Comparison of ENCODE assay signal across 3 cellular contexts in the genomic region with DNA sequence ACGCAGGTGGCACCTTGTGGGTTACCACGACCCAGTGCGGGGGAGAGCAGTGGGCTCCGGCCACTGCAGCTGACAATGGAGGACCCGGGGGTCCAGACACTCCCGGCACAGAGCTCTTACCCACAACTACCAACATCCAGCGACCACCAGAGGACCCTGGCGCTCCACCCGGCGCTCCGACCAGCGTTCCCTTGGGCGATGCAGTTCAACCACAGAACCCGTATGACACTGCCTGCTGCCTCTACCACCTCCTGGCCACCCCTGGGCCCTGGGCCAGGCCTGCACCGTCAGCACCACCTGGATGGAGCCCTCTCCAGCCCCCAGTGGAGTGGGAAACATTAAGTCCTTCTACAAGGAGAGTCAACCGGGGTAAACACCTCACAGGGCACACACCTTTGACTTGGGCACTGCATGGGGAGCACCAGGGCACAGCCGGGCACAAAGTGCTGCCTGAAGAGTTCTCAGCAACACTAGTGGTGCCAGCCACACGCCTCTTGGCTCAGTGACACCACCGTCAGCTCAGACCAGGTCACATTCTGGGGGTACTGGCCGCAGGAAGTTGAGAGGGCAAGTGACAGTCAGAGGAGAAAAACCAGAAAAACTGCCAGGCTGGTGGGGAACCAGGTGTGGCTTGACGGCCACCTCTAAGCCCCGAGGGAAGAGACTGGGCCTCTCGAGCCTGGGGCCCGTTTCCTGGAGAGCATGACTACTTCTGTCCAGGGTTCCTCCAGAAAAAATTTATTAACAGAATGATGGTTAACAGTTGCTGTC.
TF ChIP-seq lines count a peak whose summit lies in the region.

No MANE protein-coding gene starts in this region.

TF ChIP-seq in GM12878, 131 proteins besides CTCF, POLR2A, EP300 and RAD21:
- no peak for TF ChIP-seq FOXK2 (IDR thresholded peaks at IDR 0.05)

TF ChIP-seq in liver, 16 proteins besides CTCF, POLR2A, EP300 and RAD21:
- TF ChIP-seq, protein P1, sequence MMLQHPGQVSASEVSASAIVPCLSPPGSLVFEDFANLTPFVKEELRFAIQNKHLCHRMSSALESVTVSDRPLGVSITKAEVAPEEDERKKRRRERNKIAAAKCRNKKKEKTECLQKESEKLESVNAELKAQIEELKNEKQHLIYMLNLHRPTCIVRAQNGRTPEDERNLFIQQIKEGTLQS (IDR thresholded peaks at IDR 0.05), result no peak
- TF ChIP-seq RXRA (IDR thresholded peaks at IDR 0.05), result peak; percentile 33

TF ChIP-seq in HEK293T, 16 proteins besides CTCF, POLR2A, EP300 and RAD21:
- TF ChIP-seq SUZ12 (IDR thresholded peaks at IDR 0.05) (no peak), HDGF (IDR thresholded peaks at IDR 0.05; ENCODE audit: borderline replicate concordance) (no peak), L3MBTL2 (conservative IDR thresholded peaks at IDR 0.05) (no peak), FOXA1 (IDR thresholded peaks at IDR 0.05) (no peak), FOXK2 (IDR thresholded peaks at IDR 0.05) (no peak), CTBP1 (IDR thresholded peaks at IDR 0.05; ENCODE audit: borderline replicate concordance) (no peak), ARNT (IDR thresholded peaks at IDR 0.05) (no peak), LEF1 (IDR thresholded peaks at IDR 0.05; ENCODE audit: borderline replicate concordance) (no peak), FOXM1 (IDR thresholded peaks at IDR 0.05; ENCODE audit: borderline replicate concordance) (no peak), BHLHE40 (IDR thresholded peaks at IDR 0.05; ENCODE audit: borderline replicate concordance) (no peak), ZNF384 (IDR thresholded peaks at IDR 0.05) (no peak), SP1 (IDR thresholded peaks at IDR 0.05) (no peak), TARDBP (IDR thresholded peaks at IDR 0.05) (no peak), NFRKB (IDR thresholded peaks at IDR 0.05) (no peak), ELF4 (IDR thresholded peaks at IDR 0.05) (no peak)
- TF ChIP-seq, protein P2, sequence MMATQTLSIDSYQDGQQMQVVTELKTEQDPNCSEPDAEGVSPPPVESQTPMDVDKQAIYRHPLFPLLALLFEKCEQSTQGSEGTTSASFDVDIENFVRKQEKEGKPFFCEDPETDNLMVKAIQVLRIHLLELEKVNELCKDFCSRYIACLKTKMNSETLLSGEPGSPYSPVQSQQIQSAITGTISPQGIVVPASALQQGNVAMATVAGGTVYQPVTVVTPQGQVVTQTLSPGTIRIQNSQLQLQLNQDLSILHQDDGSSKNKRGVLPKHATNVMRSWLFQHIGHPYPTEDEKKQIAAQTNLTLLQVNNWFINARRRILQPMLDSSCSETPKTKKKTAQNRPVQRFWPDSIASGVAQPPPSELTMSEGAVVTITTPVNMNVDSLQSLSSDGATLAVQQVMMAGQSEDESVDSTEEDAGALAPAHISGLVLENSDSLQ (IDR thresholded peaks at IDR 0.05), result no peak
TF ChIP-seq in HEK293T: peak in this region for 0.
